8 cellular contexts compared by ENCODE assay signal in genomic region chr7:66740302-66740979, GRCh38. TPM values are rescaled to one million over a fixed set of nuclear protein-coding genes. Genes with fewer than 3 reads are reported as not detected.
DNase-seq lines count a peak whose midpoint lies in the region; ATAC-seq and TF ChIP-seq lines count a peak whose summit lies in the region.

Gene RABGEF1 (plus strand): TSS chr7:66740733. CDS start chr7:66771900, 31,167 bp downstream.

- DNase-seq in AML-193 (lab: John Stamatoyannopoulos, UW) (peak; percentile 85 to 88), NCI-H460 (ENCODE audit: extremely low read depth, low read depth) (peak; percentile 96), cerebellar cortex (ENCODE audit: low spot score) (peak; percentile 97), islet precursor cell (peak; percentile 97)
- peak; percentile 97 for DNase-seq in activated CD4-positive, CD25-positive, alpha-beta regulatory T cell treated with anti-CD3 and anti-CD28 coated beads, Interleukin-2, amount 50 U/mL, for 72 hours
- peak; percentile 97 for DNase-seq in stimulated activated CD4-positive, alpha-beta T cell treated with anti-CD3 and anti-CD28 coated beads, Interleukin-12 subunit alpha, Interleukin-12 subunit beta, amount 100 ng/mL, for 4 hours

- ATAC-seq in HG03432 (IDR thresholded peaks at IDR 0.05; ENCODE audit: unreplicated experiment) = peak; percentile 90

- peak; percentile 91 for TF ChIP-seq POLR2A in GM19193 (IDR thresholded peaks at IDR 0.05; ENCODE audit: extremely low read depth, insufficient read depth, insufficient read length)

RNA-seq across cellular contexts. Expression of gene RABGEF1, which starts in this region (rescaled TPM):
- 21.7 and 27.0 TPM in 2 replicates for total RNA-seq in NCI-H460 (2014; rRNA removed; shearing (Covaris generic))
- 15.3 and 15.5 TPM in 2 replicates for polyA plus RNA-seq in NCI-H460 (2014; cell fraction: nucleus; rRNA removed)

Comparison
In these comparisons a context has a peak if more than half of its experiments do, and no peak if none do; other contexts are left out.
1. Peak in every context shown above with its lines: DNase-seq and ATAC-seq.